ENCODE assay signal across 1 cellular context in genomic region chrX:21373637-21374162, GRCh38.
TF ChIP-seq lines count a peak whose summit lies in the region.

No MANE protein-coding gene starts in this region.

TF ChIP-seq in GM23338, 12 proteins besides CTCF, POLR2A, EP300 and RAD21 (continued from another document):
- TF ChIP-seq, protein P1, sequence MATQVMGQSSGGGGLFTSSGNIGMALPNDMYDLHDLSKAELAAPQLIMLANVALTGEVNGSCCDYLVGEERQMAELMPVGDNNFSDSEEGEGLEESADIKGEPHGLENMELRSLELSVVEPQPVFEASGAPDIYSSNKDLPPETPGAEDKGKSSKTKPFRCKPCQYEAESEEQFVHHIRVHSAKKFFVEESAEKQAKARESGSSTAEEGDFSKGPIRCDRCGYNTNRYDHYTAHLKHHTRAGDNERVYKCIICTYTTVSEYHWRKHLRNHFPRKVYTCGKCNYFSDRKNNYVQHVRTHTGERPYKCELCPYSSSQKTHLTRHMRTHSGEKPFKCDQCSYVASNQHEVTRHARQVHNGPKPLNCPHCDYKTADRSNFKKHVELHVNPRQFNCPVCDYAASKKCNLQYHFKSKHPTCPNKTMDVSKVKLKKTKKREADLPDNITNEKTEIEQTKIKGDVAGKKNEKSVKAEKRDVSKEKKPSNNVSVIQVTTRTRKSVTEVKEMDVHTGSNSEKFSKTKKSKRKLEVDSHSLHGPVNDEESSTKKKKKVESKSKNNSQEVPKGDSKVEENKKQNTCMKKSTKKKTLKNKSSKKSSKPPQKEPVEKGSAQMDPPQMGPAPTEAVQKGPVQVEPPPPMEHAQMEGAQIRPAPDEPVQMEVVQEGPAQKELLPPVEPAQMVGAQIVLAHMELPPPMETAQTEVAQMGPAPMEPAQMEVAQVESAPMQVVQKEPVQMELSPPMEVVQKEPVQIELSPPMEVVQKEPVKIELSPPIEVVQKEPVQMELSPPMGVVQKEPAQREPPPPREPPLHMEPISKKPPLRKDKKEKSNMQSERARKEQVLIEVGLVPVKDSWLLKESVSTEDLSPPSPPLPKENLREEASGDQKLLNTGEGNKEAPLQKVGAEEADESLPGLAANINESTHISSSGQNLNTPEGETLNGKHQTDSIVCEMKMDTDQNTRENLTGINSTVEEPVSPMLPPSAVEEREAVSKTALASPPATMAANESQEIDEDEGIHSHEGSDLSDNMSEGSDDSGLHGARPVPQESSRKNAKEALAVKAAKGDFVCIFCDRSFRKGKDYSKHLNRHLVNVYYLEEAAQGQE (IDR thresholded peaks at IDR 0.05; ENCODE audit: unreplicated experiment) = no peak
- TF ChIP-seq ETS1 (IDR thresholded peaks at IDR 0.05) (no peak), POLR2AphosphoS5 (IDR thresholded peaks at IDR 0.05; ENCODE audit: low read depth) (no peak), ZNF114 (CRISPR knock-in tag; IDR thresholded peaks at IDR 0.05) (no peak), JUNB (IDR thresholded peaks at IDR 0.05; ENCODE audit: unreplicated experiment) (no peak), EZH2 (IDR thresholded peaks at IDR 0.05; ENCODE audit: low read depth, unreplicated experiment) (no peak), CREB1 (CRISPR knock-in tag; IDR thresholded peaks at IDR 0.05; ENCODE audit: low read depth) (no peak), ZNF331 (CRISPR knock-in tag; IDR thresholded peaks at IDR 0.05; ENCODE audit: low read depth) (no peak), NANOG (IDR thresholded peaks at IDR 0.05; ENCODE audit: borderline replicate concordance) (no peak), EZH2phosphoT487 (IDR thresholded peaks at IDR 0.05; ENCODE audit: unreplicated experiment) (no peak)
